1 cellular context compared by ENCODE assay signal in genomic region chr9:122477346-122477745, GRCh38.
TF ChIP-seq lines count a peak whose summit lies in the region.

No MANE protein-coding gene starts in this region.

TF ChIP-seq in GM12878, 131 proteins besides CTCF, POLR2A, EP300 and RAD21:
- TF ChIP-seq KLF5 (IDR thresholded peaks at IDR 0.05; ENCODE audit: partially characterized antibody): no peak
- TF ChIP-seq EGR1 (IDR thresholded peaks at IDR 0.05; ENCODE audit: borderline replicate concordance in 1 of 2, low read depth in 2 of 2, low read length in 2 of 2): no peak
- no peak for TF ChIP-seq STAT1 (conservative IDR thresholded peaks at IDR 0.05)
- no peak for TF ChIP-seq SREBF2 (IDR thresholded peaks at IDR 0.05; ENCODE audit: low read length)
- TF ChIP-seq ZSCAN29 (IDR thresholded peaks at IDR 0.05): no peak
- TF ChIP-seq ZNF217 (IDR thresholded peaks at IDR 0.05): no peak
- TF ChIP-seq FOXM1 (IDR thresholded peaks at IDR 0.05; ENCODE audit: low read depth, low read length): no peak
